Comparison of ENCODE assay signal across 8 cellular contexts in the genomic region with DNA sequence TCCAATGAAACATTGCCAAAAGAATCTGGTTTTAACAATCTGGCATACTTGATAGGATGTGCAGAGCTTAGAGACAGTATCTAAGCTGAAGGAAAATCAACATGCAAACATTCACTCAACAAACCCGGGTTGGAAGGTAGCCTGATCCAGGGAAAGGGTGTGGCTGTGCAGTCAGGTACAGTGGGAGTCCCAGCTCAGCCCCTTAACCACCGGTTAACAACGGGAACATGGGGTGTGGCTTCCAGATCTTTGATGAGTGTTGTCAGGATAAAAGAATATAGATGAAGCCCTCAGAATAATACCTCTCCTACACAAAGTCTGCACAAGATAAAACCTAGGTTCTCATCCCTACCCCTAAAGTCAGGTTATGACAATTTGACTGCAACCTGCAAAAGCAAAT.
"Had no signal": no experiment of that assay in that cellular context is flagged by ENCODE, and none has a peak within 500 bp of the region (broad histone marks: within the 10 kb centered on the region; RNA-seq: fewer than 3 reads in every experiment).

No MANE protein-coding gene starts in this region.

- H3K4me3 ChIP-seq: GM23248, HAP-1 had no signal

- H3K4me3 Mint-ChIP-seq: HFFc6 had no signal

- H3K9ac ChIP-seq: GM23248 had no signal

- H3K4me1 ChIP-seq: HAP-1 had no signal

- H3K27ac ChIP-seq: GM23248 had no signal

- H3K9me3 Mint-ChIP-seq: HFFc6 had no signal

- ATAC-seq: HCT116 had no signal

- H3K9me3 ChIP-seq: HAP-1 had no signal

- H3K27ac Mint-ChIP-seq: HFFc6 had no signal

- DNase-seq: GM23248, GOT3, H7, HFFc6, IMR-90, KBM-7 had no signal
